ENCODE assay signal across 11 cellular contexts in genomic region chr5:40384782-40385390, GRCh38.
DNase-seq lines count a peak whose midpoint lies in the region; TF ChIP-seq lines count a peak whose summit lies in the region.
"Had no signal": no experiment of that assay in that cellular context is flagged by ENCODE, and none has a peak within 500 bp of the region (broad histone marks: within the 10 kb centered on the region; RNA-seq: fewer than 3 reads in every experiment).

No MANE protein-coding gene starts in this region.

- TF ChIP-seq RAD21 in SK-N-SH (IDR thresholded peaks at IDR 0.05; ENCODE audit: low read length), result no peak

- H3K4me3 Mint-ChIP-seq in CD14-positive monocyte, result peak overlapping the region in 1 of 2 donors; percentile 56
- peak overlapping the region; percentile 25 for H3K4me3 Mint-ChIP-seq in T-helper 1 cell treated with Interleukin-12 subunit alpha and Interleukin-12 subunit beta and Interleukin-4 antibody, amounts not matched to agents 30 μg/mL and 1 μg/mL, for 36 hours

- H3K27ac ChIP-seq in SK-N-SH (ENCODE audit: low read depth in 2 of 2, low read length in 1 of 2), result no peak overlapping the region
- H3K27ac ChIP-seq: breast epithelium, vagina had no signal

- no peaks in the 10 kb centered on the region for H3K79me2 ChIP-seq in SK-N-SH (ENCODE audit: insufficient read depth)

- no peak overlapping the region for H3K9ac ChIP-seq in SK-N-SH

- H3K9me3 ChIP-seq in SK-N-SH, result no peaks in the 10 kb centered on the region
- H3K9me3 ChIP-seq: breast epithelium, vagina had no signal

- H2AFZ ChIP-seq in SK-N-SH (ENCODE audit: low read depth), result no peak overlapping the region

- H3K36me3 Mint-ChIP-seq in CD14-positive monocyte, result no peaks in the 10 kb centered on the region
- H3K36me3 Mint-ChIP-seq in T-helper 1 cell treated with Interleukin-12 subunit alpha and Interleukin-12 subunit beta and Interleukin-4 antibody, amounts not matched to agents 30 μg/mL and 1 μg/mL, for 36 hours (ENCODE audit: low read depth), result peaks cover 5% of the 10 kb centered on the region

- CTCF ChIA-PET in HEK293T (lab: Yijun Ruan, JAX) (interaction anchor here (0.6 to 0.9 kb wide), 2 partner anchors 96 to 513 kb away, joined by 3 to 4 read pairs; no protein-coding TSS in a partner anchor), SK-N-SH (lab: Yijun Ruan, JAX) (no interaction called here)

- H3K9me3 Mint-ChIP-seq in CD14-positive monocyte, result no peaks in the 10 kb centered on the region
- peaks cover 12% of the 10 kb centered on the region for H3K9me3 Mint-ChIP-seq in T-helper 1 cell treated with Interleukin-12 subunit alpha and Interleukin-12 subunit beta and Interleukin-4 antibody, amounts not matched to agents 30 μg/mL and 1 μg/mL, for 36 hours

- no peaks in the 10 kb centered on the region for H3K4me1 ChIP-seq in SK-N-SH (ENCODE audit: control insufficient read depth in 1 of 2, insufficient read depth in 2 of 2, low read depth in 1 of 2, low read length in 1 of 2)
- H3K4me1 ChIP-seq: breast epithelium, vagina had no signal

- DNase-seq in CD14-positive monocyte (ENCODE audit: low spot score) (no peak), KBM-7 (peak; percentile 54), kidney tubule cell (ENCODE audit: low spot score) (peak; percentile 2), HEK293T (ENCODE audit: extremely low spot score) (no peak), 8988T (no peak), SK-N-SH (no peak), UCSD-AML1 (lab: John Stamatoyannopoulos, UW; ENCODE audit: unreplicated experiment) (no peak)
- DNase-seq: NCI-H510A treated with DMSO at 0.1 percent for 48 hours had no signal

- no peaks in the 10 kb centered on the region for H3F3A ChIP-seq in SK-N-SH (replicated peaks; ENCODE audit: insufficient read depth)

- TF ChIP-seq CTCF in CD14-positive monocyte (IDR thresholded peaks at IDR 0.05), result no peak
- no peak for TF ChIP-seq CTCF in SK-N-SH (IDR thresholded peaks at IDR 0.05)

- H3K27ac Mint-ChIP-seq in CD14-positive monocyte, result peak overlapping the region; percentile 85 to 97 (median 92)
- H3K27ac Mint-ChIP-seq in T-helper 1 cell treated with Interleukin-12 subunit alpha and Interleukin-12 subunit beta and Interleukin-4 antibody, amounts not matched to agents 30 μg/mL and 1 μg/mL, for 36 hours, result peak overlapping the region; percentile 82

- in situ Hi-C loops in KBM-7 (cut with MboI; ENCODE audit: low pct_unique_long_range_greater_than_20kb, low sequenced_read_pairs), result no loop called here

- no peak overlapping the region for H3K4me2 ChIP-seq in SK-N-SH

- no peak overlapping the region for H3K4me3 ChIP-seq in SK-N-SH (ENCODE audit: low read depth in 2 of 2, low read length in 1 of 2)
- H3K4me3 ChIP-seq: breast epithelium, vagina had no signal

- no peaks in the 10 kb centered on the region for H3K36me3 ChIP-seq in SK-N-SH (replicated peaks in 1 of 2; ENCODE audit: control insufficient read depth in 1 of 2, insufficient read depth in 2 of 2, low read length in 1 of 2)
- H3K36me3 ChIP-seq: breast epithelium, vagina had no signal

- intact Hi-C loops in CD14-positive monocyte (cut with micrococcal nuclease), result loop anchor here (10.0 kb wide), 1 partner anchor 50 kb away; no protein-coding TSS in a partner anchor

- peaks cover 8% of the 10 kb centered on the region; the same call in 1 of the 2 replicates for H3K27me3 ChIP-seq in SK-N-SH (ENCODE audit: insufficient read depth)
- H3K27me3 ChIP-seq: breast epithelium, vagina had no signal

- H4K20me1 ChIP-seq in SK-N-SH (ENCODE audit: insufficient read depth), result no peaks in the 10 kb centered on the region

- no peak for TF ChIP-seq EP300 in SK-N-SH (IDR thresholded peaks at IDR 0.05; ENCODE audit: borderline replicate concordance in 1 of 2, low read depth in 1 of 2, low read length in 1 of 2)

- POLR2A ChIA-PET in HEK293T (lab: Yijun Ruan, JAX), result no interaction called here
- POLR2A ChIA-PET in SK-N-SH (lab: Yijun Ruan, JAX), result no interaction called here

- peaks cover 47% of the 10 kb centered on the region for H3K4me1 Mint-ChIP-seq in CD14-positive monocyte
- H3K4me1 Mint-ChIP-seq in T-helper 1 cell treated with Interleukin-12 subunit alpha and Interleukin-12 subunit beta and Interleukin-4 antibody, amounts not matched to agents 30 μg/mL and 1 μg/mL, for 36 hours (ENCODE audit: low read depth), result peaks cover 67% of the 10 kb centered on the region

- no peaks in the 10 kb centered on the region for H3K9me2 ChIP-seq in SK-N-SH

- peaks cover 0 to under 1% (median 0%) of the 10 kb centered on the region in 3 donors for H3K27me3 Mint-ChIP-seq in CD14-positive monocyte (ENCODE audit: low read depth in 3 of 3)
- H3K27me3 Mint-ChIP-seq in T-helper 1 cell treated with Interleukin-12 subunit alpha and Interleukin-12 subunit beta and Interleukin-4 antibody, amounts not matched to agents 30 μg/mL and 1 μg/mL, for 36 hours (ENCODE audit: low read depth), result no peaks in the 10 kb centered on the region

- WGBS in SK-N-SH (ENCODE audit: low lambda C conversion rate), result 4% methylated on average over 3 of the region's 3 CpGs

TF ChIP-seq in HEK293T, 16 proteins besides CTCF, POLR2A, EP300 and RAD21:
- TF ChIP-seq ELF4 (IDR thresholded peaks at IDR 0.05) (no peak), ARNT (IDR thresholded peaks at IDR 0.05) (no peak), L3MBTL2 (conservative IDR thresholded peaks at IDR 0.05) (no peak), LEF1 (IDR thresholded peaks at IDR 0.05; ENCODE audit: borderline replicate concordance) (no peak), PKNOX1 (IDR thresholded peaks at IDR 0.05) (no peak), SUZ12 (IDR thresholded peaks at IDR 0.05) (no peak), NFRKB (IDR thresholded peaks at IDR 0.05) (no peak), ZNF384 (IDR thresholded peaks at IDR 0.05) (no peak), CTBP1 (IDR thresholded peaks at IDR 0.05; ENCODE audit: borderline replicate concordance) (no peak), SP1 (IDR thresholded peaks at IDR 0.05) (no peak), BHLHE40 (IDR thresholded peaks at IDR 0.05; ENCODE audit: borderline replicate concordance) (no peak), HDGF (IDR thresholded peaks at IDR 0.05; ENCODE audit: borderline replicate concordance) (no peak), FOXK2 (IDR thresholded peaks at IDR 0.05) (no peak), FOXA1 (IDR thresholded peaks at IDR 0.05) (no peak), FOXM1 (IDR thresholded peaks at IDR 0.05; ENCODE audit: borderline replicate concordance) (no peak), TARDBP (IDR thresholded peaks at IDR 0.05) (no peak)

TF ChIP-seq in SK-N-SH, 30 proteins besides CTCF, POLR2A, EP300 and RAD21 (continues in another document):
- TF ChIP-seq RXRA (IDR thresholded peaks at IDR 0.05; ENCODE audit: borderline replicate concordance, low read depth) (no peak), SMC3 (IDR thresholded peaks at IDR 0.05; ENCODE audit: low read depth, low read length) (no peak), USF2 (IDR thresholded peaks at IDR 0.05; ENCODE audit: borderline replicate concordance, low read depth, low read length) (no peak), JUND (IDR thresholded peaks at IDR 0.05) (no peak), EZH2phosphoT487 (IDR thresholded peaks at IDR 0.05; ENCODE audit: borderline replicate concordance, low read depth) (no peak), NFIC (IDR thresholded peaks at IDR 0.05; ENCODE audit: borderline replicate concordance) (no peak), FOXJ3 (CRISPR knock-in tag; IDR thresholded peaks at IDR 0.05) (no peak), RCOR1 (IDR thresholded peaks at IDR 0.05; ENCODE audit: low read length) (no peak), PBX3 (IDR thresholded peaks at IDR 0.05) (no peak), NRF1 (IDR thresholded peaks at IDR 0.05; ENCODE audit: low read depth, low read length) (no peak), MEF2A (IDR thresholded peaks at IDR 0.05; ENCODE audit: borderline replicate concordance, low read depth) (no peak), YY1 (IDR thresholded peaks at IDR 0.05; ENCODE audit: low read depth) (no peak), CHD2 (IDR thresholded peaks at IDR 0.05; ENCODE audit: low read length, partially characterized antibody) (no peak)

Comparison
In these comparisons a context has a peak if more than half of its experiments do, and no peak if none do; other contexts are left out.
1. DNase-seq: peak in KBM-7 (single experiment) and kidney tubule cell (single experiment); none in CD14-positive monocyte (single experiment), HEK293T (single experiment), 8988T (single experiment), SK-N-SH (single experiment) and UCSD-AML1 (single experiment).